In genomic region chr17:76416899-76417298, GRCh38 we compare ENCODE assay signal across 20 cellular contexts. TPM values are rescaled to one million over a fixed set of nuclear protein-coding genes. Genes with fewer than 3 reads are reported as not detected.
DNase-seq lines count a peak whose midpoint lies in the region; TF ChIP-seq lines count a peak whose summit lies in the region.
"Had no signal": no experiment of that assay in that cellular context is flagged by ENCODE, and none has a peak within 500 bp of the region (broad histone marks: within the 10 kb centered on the region; RNA-seq: fewer than 3 reads in every experiment).

No MANE protein-coding gene starts in this region.

- CTCF ChIA-PET in HEK293 (lab: Yijun Ruan, JAX), result interaction anchor here (0.5 to 2.2 kb wide), 14 partner anchors 8 to 690 kb away, joined by 3 to 19 read pairs (median 3); no protein-coding TSS in a partner anchor

- no peaks in the 10 kb centered on the region for H3K9me3 Mint-ChIP-seq in endodermal cell
- H3K9me3 Mint-ChIP-seq: CD4-positive, alpha-beta T cell had no signal

- no peak overlapping the region for H3K9ac ChIP-seq in endodermal cell (ENCODE audit: extremely low read depth, low read length, poor library complexity, severe bottlenecking)
- H3K9ac ChIP-seq: BLaER1 had no signal

- H3K4me1 Mint-ChIP-seq in endodermal cell, result peaks cover 9% of the 10 kb centered on the region

- WGBS in endodermal cell (ENCODE audit: insufficient coverage in 1 of 2, insufficient read length in 1 of 2), 2 experiments, result 94 to 100% methylated on average over 1 to 4 of the region's 4 CpGs
- WGBS in spleen, 5 donors, result 93 to 100% (median 96%) methylated on average over 2 to 4 of the region's 4 CpGs

- DNase-seq in RPMI8226 (peak; percentile 23), endodermal cell (no peak), spleen (peak; percentile 53), COLO829 (ENCODE audit: low spot score) (no peak), T-helper 2 cell (no peak)
- DNase-seq in stimulated activated naive CD4-positive, alpha-beta T cell (lab: John Stamatoyannopoulos, UW), result no peak
- DNase-seq: Caco-2; CD4-positive, alpha-beta T cell; DMS 273 treated with DMSO at 0.1 percent for 48 hours; GOT3; Karpas-422; MV-4-11; NCI-H82; Peyer's patch had no signal

- H3K4me1 ChIP-seq in HEK293 (ENCODE audit: control insufficient read depth, insufficient read depth, low read length) (peaks cover 27% of the 10 kb centered on the region), endodermal cell (ENCODE audit: control insufficient read depth, insufficient read depth, low read length) (peaks cover 5% of the 10 kb centered on the region), spleen (peaks cover 0 to 75% (median 37%) of the 10 kb centered on the region in 6 donors)
- H3K4me1 ChIP-seq: Caco-2 had no signal

- intact Hi-C loops in spleen (cut with DNase I; ENCODE audit: low total_unique reads), result no loop called here

- no peaks in the 10 kb centered on the region for H3K27me3 ChIP-seq in endodermal cell (ENCODE audit: control insufficient read depth, insufficient read depth, low read length, poor library complexity, severe bottlenecking)
- no peaks in the 10 kb centered on the region for H3K27me3 ChIP-seq in spleen (replicated peaks in 1 of 7)
- H3K27me3 ChIP-seq: BLaER1, Peyer's patch, SJSA1 had no signal

- H3K27me3 Mint-ChIP-seq in endodermal cell (ENCODE audit: insufficient read depth), result no peaks in the 10 kb centered on the region
- H3K27me3 Mint-ChIP-seq: CD4-positive, alpha-beta T cell had no signal

- H3K9me3 ChIP-seq in HEK293 (ENCODE audit: control insufficient read depth, insufficient read depth, low read depth, low read length), result no peaks in the 10 kb centered on the region
- no peaks in the 10 kb centered on the region for H3K9me3 ChIP-seq in endodermal cell (ENCODE audit: control insufficient read depth, low read length)
- H3K9me3 ChIP-seq in spleen, result no peaks in the 10 kb centered on the region
- H3K9me3 ChIP-seq: BLaER1, Caco-2, Peyer's patch, SJSA1 had no signal

- TF ChIP-seq CTCF in HEK293 (tag by site-specific recombination; IDR thresholded peaks at IDR 0.05), result no peak
- no peak for TF ChIP-seq CTCF in endodermal cell (conservative IDR thresholded peaks at IDR 0.05)
- TF ChIP-seq CTCF in spleen (IDR thresholded peaks at IDR 0.05 in 8 of 11, conservative IDR thresholded peaks at IDR 0.05 in 3 of 11), result no peak

- peak overlapping the region; percentile 12 for H3K27ac Mint-ChIP-seq in endodermal cell
- H3K27ac Mint-ChIP-seq: CD4-positive, alpha-beta T cell had no signal

- H3K27ac ChIP-seq in HEK293 (ENCODE audit: extremely low read depth, low read depth, low read length), result no peak overlapping the region
- no peak overlapping the region for H3K27ac ChIP-seq in endodermal cell (ENCODE audit: low read depth, low read length)
- no peak overlapping the region for H3K27ac ChIP-seq in spleen
- H3K27ac ChIP-seq: BLaER1, Peyer's patch, SJSA1 had no signal

- H3K36me3 Mint-ChIP-seq in endodermal cell (ENCODE audit: low read depth), result peaks cover 8% of the 10 kb centered on the region

- POLR2A ChIA-PET in HEK293 (lab: Yijun Ruan, JAX), result interaction anchor here (1.0 to 1.3 kb wide), 2 partner anchors 35 to 637 kb away, joined by 3 read pairs; no protein-coding TSS in a partner anchor

- H3K4me3 ChIP-seq in HEK293 (ENCODE audit: low read depth, low read length) (no peak overlapping the region), endodermal cell (ENCODE audit: low read length) (no peak overlapping the region), spleen (no peak overlapping the region)
- H3K4me3 ChIP-seq: BLaER1, Peyer's patch, SJSA1 had no signal

- H3K36me3 ChIP-seq in HEK293 (ENCODE audit: control insufficient read depth in 2 of 2, insufficient read depth in 1 of 2, low read length in 2 of 2) (peaks cover 3 to 26% of the 10 kb centered on the region in 2 experiments), endodermal cell (ENCODE audit: control insufficient read depth, insufficient read depth, low read length) (peaks cover 10% of the 10 kb centered on the region), spleen (peaks cover 0 to 20% (median 0%) of the 10 kb centered on the region in 6 donors)
- H3K36me3 ChIP-seq: Peyer's patch had no signal

- no peak for TF ChIP-seq POLR2A in spleen (IDR thresholded peaks at IDR 0.05)

- no peak overlapping the region for H3K4me3 Mint-ChIP-seq in endodermal cell
- H3K4me3 Mint-ChIP-seq: CD4-positive, alpha-beta T cell had no signal

TF ChIP-seq in HEK293, 187 proteins besides CTCF, POLR2A, EP300 and RAD21:
- no peak for TF ChIP-seq GLI2 (tag by site-specific recombination; IDR thresholded peaks at IDR 0.05; ENCODE audit: borderline replicate concordance, low read depth)
- TF ChIP-seq INSM2 (tag by site-specific recombination; IDR thresholded peaks at IDR 0.05), result no peak
- no peak for TF ChIP-seq GLIS1 (tag by site-specific recombination; IDR thresholded peaks at IDR 0.05)
- no peak for TF ChIP-seq BCL6B (tag by site-specific recombination; IDR thresholded peaks at IDR 0.05)
- TF ChIP-seq ZEB2 (tag by site-specific recombination; IDR thresholded peaks at IDR 0.05), result no peak
- no peak for TF ChIP-seq ZNF174 (tag by site-specific recombination; IDR thresholded peaks at IDR 0.05)
- peak; percentile 70 for TF ChIP-seq ZIC2 (tag by site-specific recombination; IDR thresholded peaks at IDR 0.05)

RNA-seq across cellular contexts. Expression of gene SPHK1, which starts 32.5 kb away (rescaled TPM):
- total RNA-seq in endodermal cell (1 to 10 TPM; 1.5 to 1.8 TPM), spleen (1 to 10 TPM; 3.7 to 7.2 (median 5.7) TPM)
- polyA plus RNA-seq in endodermal cell (2013, experiment 1 of 2), result 8.0 TPM
- 6.2 TPM for polyA plus RNA-seq in endodermal cell (2013, experiment 2 of 2)
- 10 to 100 TPM in 1 of 3 donors, 1 to 10 TPM in 2; 8.1 to 11.4 (median 9.6) TPM for polyA plus RNA-seq in spleen

RNA-seq across cellular contexts. Expression of gene UBE2O, which starts 36.1 kb away (rescaled TPM):
- 10 to 100 TPM; 45.4 to 46.5 TPM for total RNA-seq in endodermal cell
- 41.5 TPM for polyA plus RNA-seq in endodermal cell (2013, experiment 1 of 2)
- polyA plus RNA-seq in endodermal cell (2013, experiment 2 of 2), result 38.4 TPM
- 10 to 100 TPM; 24.1 to 55.9 (median 32.5) TPM for total RNA-seq in spleen
- polyA plus RNA-seq in spleen, result 10 to 100 TPM in 1 of 3 donors, 1 to 10 TPM in 2; 7.2 to 14.3 (median 8.5) TPM

RNA-seq across cellular contexts. Expression of gene AANAT, which starts 50.5 kb away (rescaled TPM):
- total RNA-seq in endodermal cell, result not detected
- not detected for polyA plus RNA-seq in endodermal cell (2013, experiment 1 of 2)
- polyA plus RNA-seq in endodermal cell (2013, experiment 2 of 2), result 0.29 TPM
- total RNA-seq in spleen, result not detected
- polyA plus RNA-seq in spleen, result under 1 TPM in 2 of 3 donors, not detected in 1; 0.19 to 0.22 TPM
- total RNA-seq: Caco-2, Daoy, M059J, Peyer's patch, Right ventricle myocardium inferior, SJSA1 had no signal

Comparison
In these comparisons a context has a peak if more than half of its experiments do, and no peak if none do; other contexts are left out.
1. DNase-seq: peak in RPMI8226 (single experiment) and spleen (single experiment); none in endodermal cell (single experiment), COLO829 (single experiment), stimulated activated naive CD4-positive, alpha-beta T cell (0 of 6) and T-helper 2 cell (0 of 5).